8 cellular contexts compared by ENCODE assay signal in the genomic region with DNA sequence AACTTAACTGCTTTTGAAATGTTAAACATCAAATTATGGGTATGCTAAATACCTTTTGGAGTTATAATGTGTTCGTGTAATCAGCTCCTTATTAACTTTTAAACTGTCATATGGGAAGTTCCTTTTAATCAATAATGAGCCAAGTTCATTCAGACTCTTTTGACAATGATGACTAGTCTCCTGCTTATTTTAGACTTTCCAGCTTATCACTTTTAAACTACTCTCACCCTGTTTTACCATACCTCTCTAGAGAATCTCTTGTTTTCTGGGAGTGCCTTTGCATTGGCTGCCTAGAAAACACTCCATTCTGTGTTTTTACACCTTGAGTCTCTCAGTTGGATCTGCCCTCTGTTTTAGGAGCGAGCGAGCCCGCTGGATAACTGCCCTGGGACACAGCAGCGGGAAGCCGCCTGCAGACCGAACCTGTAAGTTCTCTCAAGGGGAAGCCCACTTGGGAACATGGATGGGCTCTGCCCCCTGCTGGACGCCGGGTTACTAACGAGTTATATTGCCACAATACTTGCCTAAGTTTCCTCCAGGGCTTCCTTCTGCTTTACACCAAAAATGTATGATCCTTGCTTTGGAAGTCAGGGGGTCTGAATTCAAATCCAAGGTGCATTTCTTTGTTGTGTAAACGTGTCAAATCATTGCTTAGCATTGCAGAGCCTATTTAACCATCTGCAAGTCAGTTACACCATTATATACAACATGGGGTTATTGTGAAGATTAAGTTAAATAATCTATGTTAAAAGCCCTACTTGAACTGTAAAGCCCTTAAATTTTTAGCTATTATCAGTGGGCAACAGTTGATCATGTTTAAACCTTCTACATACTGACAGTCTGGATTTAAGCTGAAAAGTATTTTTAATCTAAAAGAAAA.
DNase-seq lines count a peak whose midpoint lies in the region; FAIRE-seq and TF ChIP-seq lines count a peak whose summit lies in the region.

No MANE protein-coding gene starts in this region.

- in situ Hi-C loops in G401 (cut with HindIII; ENCODE audit: low sequenced_read_pairs), result no loop called here

- peak; percentile 60 for DNase-seq in G401 (ENCODE audit: low spot score)
- DNase-seq in H4 (ENCODE audit: low spot score), result peak; percentile 79
- DNase-seq in LNCaP clone FGC (ENCODE audit: low read depth), result peak; percentile 82
- peak; percentile 58 for DNase-seq in RCC 7860 (ENCODE audit: low spot score)
- DNase-seq in activated T-helper 1 cell treated with anti-CD3 and anti-CD28 coated beads, Interleukin-12 subunit alpha, Interleukin-12 subunit beta, Interleukin-2, Interleukin-4 antibody, amounts not matched to agents 30 ng/mL and 10 ng/mL and 1 ng/mL, durations not matched to agents 14 hours and 24 hours and 36 hours (ENCODE audit: low spot score), result peak; percentile 27
- peak; percentile 84 for DNase-seq in fibroblast of the conjunctiva (ENCODE audit: low read depth)
- DNase-seq in substantia nigra (lab: John Stamatoyannopoulos, UW), result peak; percentile 8 to 94 (median 73)

- H3K36me3 ChIP-seq in neutrophil, result peaks cover 70% of the 10 kb centered on the region

- H3K4me3 ChIP-seq in LNCaP clone FGC (ENCODE audit: low read depth, low read length) (no peak overlapping the region), neutrophil (ENCODE audit: low read depth in 1 of 2, low read length in 1 of 2) (no peak overlapping the region)

- no peak overlapping the region for H3K4me3 Mint-ChIP-seq in activated T-helper 1 cell treated with anti-CD3 and anti-CD28 coated beads, Interleukin-12 subunit alpha, Interleukin-12 subunit beta, Interleukin-2, Interleukin-4 antibody, amounts not matched to agents 30 ng/mL and 10 ng/mL and 1 ng/mL, durations not matched to agents 14 hours and 24 hours and 36 hours

- H3K27me3 Mint-ChIP-seq in activated T-helper 1 cell treated with anti-CD3 and anti-CD28 coated beads, Interleukin-12 subunit alpha, Interleukin-12 subunit beta, Interleukin-2, Interleukin-4 antibody, amounts not matched to agents 30 ng/mL and 10 ng/mL and 1 ng/mL, durations not matched to agents 14 hours and 24 hours and 36 hours (ENCODE audit: insufficient read depth), result no peaks in the 10 kb centered on the region

- peaks cover 0 to 5% of the 10 kb centered on the region in 2 experiments for H3K4me1 ChIP-seq in neutrophil (ENCODE audit: control insufficient read depth in 1 of 2, insufficient read depth in 1 of 2, low read depth in 1 of 2, low read length in 1 of 2)

- TF ChIP-seq CTCF in LNCaP clone FGC (IDR thresholded peaks at IDR 0.05; ENCODE audit: control insufficient read depth, extremely low read depth, insufficient read depth) (peak; percentile 92), neutrophil (IDR thresholded peaks at IDR 0.05) (peak; percentile 42)

- no peak overlapping the region for H3K27ac Mint-ChIP-seq in activated T-helper 1 cell treated with anti-CD3 and anti-CD28 coated beads, Interleukin-12 subunit alpha, Interleukin-12 subunit beta, Interleukin-2, Interleukin-4 antibody, amounts not matched to agents 30 ng/mL and 10 ng/mL and 1 ng/mL, durations not matched to agents 14 hours and 24 hours and 36 hours

- H3K4me1 Mint-ChIP-seq in activated T-helper 1 cell treated with anti-CD3 and anti-CD28 coated beads, Interleukin-12 subunit alpha, Interleukin-12 subunit beta, Interleukin-2, Interleukin-4 antibody, amounts not matched to agents 30 ng/mL and 10 ng/mL and 1 ng/mL, durations not matched to agents 14 hours and 24 hours and 36 hours (ENCODE audit: low read depth), result peaks cover 4% of the 10 kb centered on the region

- intact Hi-C loops in activated T-helper 1 cell treated with anti-CD3 and anti-CD28 coated beads, Interleukin-12 subunit alpha, Interleukin-12 subunit beta, Interleukin-2, Interleukin-4 antibody, amounts not matched to agents 30 ng/mL and 10 ng/mL and 1 ng/mL, durations not matched to agents 14 hours and 24 hours and 36 hours (cut with micrococcal nuclease), result loop anchor here (1.0 to 5.0 kb wide), 4 partner anchors 157 to 1226 kb away; no protein-coding TSS in a partner anchor

- FAIRE-seq in RCC 7860 (lab: Jason Lieb, UNC), result peak; percentile 18

- H3K9me3 Mint-ChIP-seq in activated T-helper 1 cell treated with anti-CD3 and anti-CD28 coated beads, Interleukin-12 subunit alpha, Interleukin-12 subunit beta, Interleukin-2, Interleukin-4 antibody, amounts not matched to agents 30 ng/mL and 10 ng/mL and 1 ng/mL, durations not matched to agents 14 hours and 24 hours and 36 hours, result no peaks in the 10 kb centered on the region

- no peaks in the 10 kb centered on the region for H3K27me3 ChIP-seq in neutrophil

- peaks cover 30% of the 10 kb centered on the region for H3K36me3 Mint-ChIP-seq in activated T-helper 1 cell treated with anti-CD3 and anti-CD28 coated beads, Interleukin-12 subunit alpha, Interleukin-12 subunit beta, Interleukin-2, Interleukin-4 antibody, amounts not matched to agents 30 ng/mL and 10 ng/mL and 1 ng/mL, durations not matched to agents 14 hours and 24 hours and 36 hours (ENCODE audit: low read depth)

- H3K27ac ChIP-seq in neutrophil, result no peak overlapping the region
- H3K27ac ChIP-seq in substantia nigra (ENCODE audit: low read depth, low read length, poor library complexity, severe bottlenecking), result no peak overlapping the region

- no peaks in the 10 kb centered on the region for H3K9me3 ChIP-seq in neutrophil

Comparison
In these comparisons a context has a peak if more than half of its experiments do, and no peak if none do; other contexts are left out.
1. DNase-seq: peak in every context shown above with its lines; median percentile 84 in fibroblast of the conjunctiva; 82 in LNCaP clone FGC; 79 in H4; 73 in substantia nigra; 60 in G401; 58 in RCC 7860; 27 in activated T-helper 1 cell treated with anti-CD3 and anti-CD28 coated beads, Interleukin-12 subunit alpha, Interleukin-12 subunit beta, Interleukin-2, Interleukin-4 antibody, amounts not matched to agents 30 ng/mL and 10 ng/mL and 1 ng/mL, durations not matched to agents 14 hours and 24 hours and 36 hours.